Comparison of ENCODE assay signal across 7 cellular contexts in the genomic region with DNA sequence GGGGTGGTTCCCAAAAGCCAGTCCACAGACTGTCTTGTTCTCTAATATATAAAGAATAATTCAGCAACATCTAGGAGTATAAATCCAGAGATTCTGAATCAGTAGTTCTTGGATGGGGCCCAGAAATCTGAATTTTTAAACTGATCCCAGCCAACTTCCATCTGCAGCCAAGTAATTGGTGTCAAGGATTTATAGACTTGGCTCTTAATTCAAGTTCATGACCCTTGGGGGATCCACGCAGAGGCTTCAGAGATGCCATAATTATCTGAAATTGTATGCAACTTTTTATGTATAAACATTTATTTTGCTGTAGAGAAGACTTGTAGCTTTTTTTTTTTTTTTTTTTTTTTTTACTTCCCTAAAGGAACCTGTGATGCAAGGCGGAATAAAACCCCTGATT.
"Had no signal": no experiment of that assay in that cellular context is flagged by ENCODE, and none has a peak within 500 bp of the region (broad histone marks: within the 10 kb centered on the region; RNA-seq: fewer than 3 reads in every experiment).

No MANE protein-coding gene starts in this region.

- H3K27ac ChIP-seq: HL-60 had no signal

- H3K4me3 Mint-ChIP-seq: GM23338, H9 had no signal

- H3K4me2 ChIP-seq: GM23338 had no signal

- H3K4me1 Mint-ChIP-seq: GM23338, H9 had no signal

- H2AFZ ChIP-seq: GM23338 had no signal

- DNase-seq: H9, HCEC 1CT, IMR-90, KG1 had no signal

- H3K4me3 ChIP-seq: GM23338, K562 had no signal

- H3K27ac Mint-ChIP-seq: GM23338, H9 had no signal
